ENCODE assay signal across 14 cellular contexts in genomic region chr3:136109499-136109898, GRCh38.
DNase-seq lines count a peak whose midpoint lies in the region; ATAC-seq lines count a peak whose summit lies in the region.
"Had no signal": no experiment of that assay in that cellular context is flagged by ENCODE, and none has a peak within 500 bp of the region (broad histone marks: within the 10 kb centered on the region; RNA-seq: fewer than 3 reads in every experiment).

No MANE protein-coding gene starts in this region.

- no peak overlapping the region for H3K4me3 Mint-ChIP-seq in activated T-helper 17 cell treated with anti-CD3 and anti-CD28 coated beads, Interleukin-2, amount 50 U/mL, for 72 hours
- H3K4me3 Mint-ChIP-seq: GM23338; immature natural killer cell; naive B cell; stimulated activated naive CD8-positive, alpha-beta T cell treated with anti-CD3 and anti-CD28 coated beads, Interleukin-15, Interleukin-2, amounts not matched to agents 100 ng/mL and 50 ng/mL, for 24 hours; T-helper 1 cell treated with Interleukin-12 subunit alpha and Interleukin-12 subunit beta and Interleukin-4 antibody, amounts not matched to agents 30 μg/mL and 1 μg/mL, for 36 hours had no signal

- no peaks in the 10 kb centered on the region for H3K36me3 Mint-ChIP-seq in activated T-helper 17 cell treated with anti-CD3 and anti-CD28 coated beads, Interleukin-2, amount 50 U/mL, for 72 hours (ENCODE audit: low read depth)

- H3K4me3 ChIP-seq in H7 (ENCODE audit: insufficient read depth, low read depth, low read length) = no peak overlapping the region
- H3K4me3 ChIP-seq: GM23338 had no signal

- peaks cover 6% of the 10 kb centered on the region for H3K4me1 Mint-ChIP-seq in activated T-helper 17 cell treated with anti-CD3 and anti-CD28 coated beads, Interleukin-2, amount 50 U/mL, for 72 hours
- H3K4me1 Mint-ChIP-seq: GM23338, immature natural killer cell had no signal

- H3K27me3 Mint-ChIP-seq in activated T-helper 17 cell treated with anti-CD3 and anti-CD28 coated beads, Interleukin-2, amount 50 U/mL, for 72 hours = no peaks in the 10 kb centered on the region
- H3K27me3 Mint-ChIP-seq: naive B cell; stimulated activated naive CD8-positive, alpha-beta T cell treated with anti-CD3 and anti-CD28 coated beads, Interleukin-15, Interleukin-2, amounts not matched to agents 100 ng/mL and 50 ng/mL, for 24 hours had no signal

- peak; percentile 96 for ATAC-seq in GM18868 (IDR thresholded peaks at IDR 0.05; ENCODE audit: unreplicated experiment)
- ATAC-seq in GM21526 (IDR thresholded peaks at IDR 0.05; ENCODE audit: low FRiP score, unreplicated experiment) = peak; percentile 96
- ATAC-seq in HG03095 (IDR thresholded peaks at IDR 0.05; ENCODE audit: unreplicated experiment) = peak; percentile 92
- peak; percentile 73 for ATAC-seq in activated T-helper 17 cell treated with anti-CD3 and anti-CD28 coated beads, Interleukin-2, amount 50 U/mL, for 72 hours (replicated peaks)
- ATAC-seq: GM23338 had no signal

- H3K36me3 ChIP-seq in H7 (replicated peaks; ENCODE audit: control insufficient read depth, insufficient read depth, low read length) = no peaks in the 10 kb centered on the region

- DNase-seq in NCI-H1436 (lab: John Stamatoyannopoulos, UW) (no peak), H7 (no peak)
- no peak for DNase-seq in activated naive CD4-positive, alpha-beta T cell (lab: John Stamatoyannopoulos, UW)
- DNase-seq: Calu3, immature natural killer cell, NCI-H82 had no signal

- no peak overlapping the region for H3K27ac Mint-ChIP-seq in activated T-helper 17 cell treated with anti-CD3 and anti-CD28 coated beads, Interleukin-2, amount 50 U/mL, for 72 hours
- H3K27ac Mint-ChIP-seq: GM23338; immature natural killer cell; stimulated activated naive CD8-positive, alpha-beta T cell treated with anti-CD3 and anti-CD28 coated beads, Interleukin-15, Interleukin-2, amounts not matched to agents 100 ng/mL and 50 ng/mL, for 24 hours; T-helper 1 cell treated with Interleukin-12 subunit alpha and Interleukin-12 subunit beta and Interleukin-4 antibody, amounts not matched to agents 30 μg/mL and 1 μg/mL, for 36 hours had no signal

- H3K9me3 Mint-ChIP-seq in activated T-helper 17 cell treated with anti-CD3 and anti-CD28 coated beads, Interleukin-2, amount 50 U/mL, for 72 hours = no peaks in the 10 kb centered on the region
- H3K9me3 Mint-ChIP-seq: immature natural killer cell; naive B cell; stimulated activated naive CD8-positive, alpha-beta T cell treated with anti-CD3 and anti-CD28 coated beads, Interleukin-15, Interleukin-2, amounts not matched to agents 100 ng/mL and 50 ng/mL, for 24 hours; T-helper 1 cell treated with Interleukin-12 subunit alpha and Interleukin-12 subunit beta and Interleukin-4 antibody, amounts not matched to agents 30 μg/mL and 1 μg/mL, for 36 hours had no signal

- H3K27me3 ChIP-seq in H7 (ENCODE audit: control insufficient read depth, insufficient read depth, low read length) = no peaks in the 10 kb centered on the region
